Comparison of ENCODE assay signal across 8 cellular contexts in the genomic region with DNA sequence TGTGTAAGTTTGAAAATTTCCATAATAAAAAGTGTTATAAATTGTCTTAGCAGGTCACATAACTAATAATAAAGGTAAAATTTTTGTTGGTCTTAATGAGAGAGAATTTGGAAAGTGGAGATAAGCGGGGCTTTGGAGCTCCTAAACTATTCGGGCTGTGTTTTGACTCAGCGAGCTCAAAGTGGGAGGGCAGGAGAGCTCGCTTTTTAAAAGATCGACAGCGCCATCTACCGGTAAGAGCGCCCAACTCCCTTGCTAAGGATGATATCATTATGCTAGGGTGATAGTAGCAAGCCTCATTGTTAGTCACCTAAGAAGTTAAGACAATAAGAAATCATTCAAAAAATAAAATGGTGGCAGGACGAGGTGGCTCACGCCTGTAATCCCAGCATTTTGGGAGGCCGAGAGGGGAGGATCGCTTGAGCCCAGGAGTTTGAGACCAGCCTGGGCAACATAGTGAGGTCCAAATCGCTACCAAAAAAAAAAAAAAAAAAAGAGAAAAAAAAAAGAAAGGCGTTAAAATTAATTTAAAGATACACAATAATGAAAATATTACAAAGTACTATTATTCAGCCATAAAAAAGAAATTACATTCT. TPM values are rescaled to one million over a fixed set of nuclear protein-coding genes. Genes with fewer than 3 reads are reported as not detected.
DNase-seq lines count a peak whose midpoint lies in the region; ATAC-seq, FAIRE-seq and TF ChIP-seq lines count a peak whose summit lies in the region.

No MANE protein-coding gene starts in this region.

- peak overlapping the region; percentile 51 for H3K4me2 ChIP-seq in keratinocyte (ENCODE audit: control insufficient read depth, extremely low read depth, insufficient read depth, low read depth, low read length)

- intact Hi-C loops in CD8-positive, alpha-beta T cell (cut with DNase I, micrococcal nuclease), result loop anchor here (1.0 to 10.0 kb wide), 13 partner anchors 29 to 677 kb away; partner anchors contain the start of genes VARS2 (in 2 of the 2), FLOT1 (in 1 of the 2), HLA-E (in 1 of the 2) and IER3 (in 1 of the 2)

- peak; percentile 44 for FAIRE-seq in keratinocyte (lab: Jason Lieb, UNC)

- in situ Hi-C loops in T47D (cut with HindIII; ENCODE audit: low pct_unique_long_range_greater_than_20kb, low sequenced_read_pairs), result no loop called here

- H3K4me1 ChIP-seq in CD8-positive, alpha-beta T cell (ENCODE audit: insufficient read depth, low read length), result no peaks in the 10 kb centered on the region
- H3K4me1 ChIP-seq in keratinocyte (ENCODE audit: control insufficient read depth, extremely low read depth, insufficient read depth, low read length), result peaks cover 13% of the 10 kb centered on the region

- H3K4me3 ChIP-seq in CD8-positive, alpha-beta T cell (ENCODE audit: low read depth, low read length), result no peak overlapping the region
- H3K4me3 ChIP-seq in H7 (ENCODE audit: insufficient read depth, low read depth, low read length), result no peak overlapping the region
- H3K4me3 ChIP-seq in WI38 (ENCODE audit: low read depth, low read length), result peak overlapping the region; percentile 36; the same call in 1 of the 2 replicates
- no peak overlapping the region for H3K4me3 ChIP-seq in keratinocyte (ENCODE audit: control insufficient read depth in 2 of 3, extremely low read depth in 1 of 3, insufficient read depth in 2 of 3, low read depth in 1 of 3, low read length in 3 of 3)

- H3K27ac Mint-ChIP-seq in CD8-positive, alpha-beta T cell, result no peak overlapping the region

- no peaks in the 10 kb centered on the region for H3K9me1 ChIP-seq in keratinocyte (ENCODE audit: control insufficient read depth, extremely low read depth, insufficient read depth, low read length)

- peak; percentile 63 for TF ChIP-seq CTCF in CD8-positive, alpha-beta T cell (IDR thresholded peaks at IDR 0.05)
- TF ChIP-seq CTCF in WI38 (IDR thresholded peaks at IDR 0.05; ENCODE audit: low read depth, low read length) (peak; percentile 65), keratinocyte (optimal IDR thresholded peaks at IDR 0.05 in 1 of 3, IDR thresholded peaks at IDR 0.05 in 1 of 3, conservative IDR thresholded peaks at IDR 0.05 in 1 of 3; ENCODE audit: extremely low read depth in 1 of 3, insufficient read depth in 2 of 3, low read length in 3 of 3) (peak; percentile 62 to 87 (median 71))

- CTCF ChIA-PET in CD8-positive, alpha-beta T cell (lab: Charles Lee), result interaction anchor here (0.6 to 5.0 kb wide), 58 partner anchors 9 to 691 kb away, joined by 3 to 49 read pairs (median 4); partner anchors contain the start of genes C6orf15, DDR1, GTF2H4 and IER3

- no peaks in the 10 kb centered on the region for H3K27me3 ChIP-seq in CD8-positive, alpha-beta T cell (ENCODE audit: insufficient read depth, low read length)
- H3K27me3 ChIP-seq in H7 (ENCODE audit: control insufficient read depth, insufficient read depth, low read length) (no peaks in the 10 kb centered on the region), keratinocyte (ENCODE audit: control insufficient read depth, extremely low read depth, insufficient read depth, low read length) (no peaks in the 10 kb centered on the region)

- H3K27me3 Mint-ChIP-seq in CD8-positive, alpha-beta T cell (ENCODE audit: low read depth), result no peaks in the 10 kb centered on the region

- POLR2A ChIA-PET in CD8-positive, alpha-beta T cell (lab: Charles Lee), result interaction anchor here (0.6 to 0.8 kb wide), 3 partner anchors 172 to 253 kb away, joined by 3 to 5 read pairs (median 3); partner anchors contain the start of gene VARS2

- H4K20me1 ChIP-seq in keratinocyte (ENCODE audit: control insufficient read depth, extremely low read depth, insufficient read depth, low read length), result no peaks in the 10 kb centered on the region

- no peaks in the 10 kb centered on the region for H3K79me2 ChIP-seq in keratinocyte (ENCODE audit: control insufficient read depth, insufficient read depth, low read length)

- peak; percentile 80 to 93 (median 88) for DNase-seq in CD8-positive, alpha-beta T cell
- DNase-seq in H7 (peak; percentile 73), NCI-H2196 treated with DMSO at 0.1 percent for 48 hours (lab: John Stamatoyannopoulos, UW; ENCODE audit: unreplicated experiment) (peak; percentile 33), T47D (ENCODE audit: low read depth in 1 of 2, low spot score in 1 of 2) (peak; percentile 65 to 87), keratinocyte (ENCODE audit: low read depth, low spot score) (no peak)
- peak; percentile 84 to 94 (median 90) for DNase-seq in stimulated activated CD4-positive, alpha-beta T cell treated with anti-CD3 and anti-CD28 coated beads, Interleukin-1b, Interleukin-23, amount 100 ng/mL, for 24 hours (ENCODE audit: low read depth in 4 of 4, low spot score in 1 of 4)

- no peak overlapping the region for H3K9ac ChIP-seq in keratinocyte (ENCODE audit: control insufficient read depth, extremely low read depth, insufficient read depth, low read length)

- H3K36me3 Mint-ChIP-seq in CD8-positive, alpha-beta T cell, result no peaks in the 10 kb centered on the region

- H2AFZ ChIP-seq in keratinocyte (ENCODE audit: control insufficient read depth, low read length), result no peak overlapping the region

- no peaks in the 10 kb centered on the region for H3K9me3 ChIP-seq in CD8-positive, alpha-beta T cell (ENCODE audit: low read length)
- H3K9me3 ChIP-seq in keratinocyte (ENCODE audit: control insufficient read depth, low read depth, low read length), result no peaks in the 10 kb centered on the region

- no peak overlapping the region for H3K27ac ChIP-seq in CD8-positive, alpha-beta T cell (ENCODE audit: low read depth, low read length)
- no peak overlapping the region for H3K27ac ChIP-seq in keratinocyte (ENCODE audit: control insufficient read depth, insufficient read depth, low read length)

- no peak overlapping the region for H3K4me3 Mint-ChIP-seq in CD8-positive, alpha-beta T cell

- H3K4me1 Mint-ChIP-seq in CD8-positive, alpha-beta T cell (ENCODE audit: low read depth), result peaks cover 8% of the 10 kb centered on the region

- no peaks in the 10 kb centered on the region for H3K9me3 Mint-ChIP-seq in CD8-positive, alpha-beta T cell

- H3K36me3 ChIP-seq in CD8-positive, alpha-beta T cell (ENCODE audit: insufficient read depth, low read length), result no peaks in the 10 kb centered on the region
- no peaks in the 10 kb centered on the region for H3K36me3 ChIP-seq in H7 (replicated peaks; ENCODE audit: control insufficient read depth, insufficient read depth, low read length)
- no peaks in the 10 kb centered on the region for H3K36me3 ChIP-seq in keratinocyte (ENCODE audit: control insufficient read depth in 2 of 2, extremely low read depth in 1 of 2, insufficient read depth in 2 of 2, low read length in 2 of 2)

- dilution Hi-C loops in keratinocyte (cut with MboI; ENCODE audit: extremely low pct_ligation_motif_present, low sequenced_read_pairs), result no loop called here

- ATAC-seq in CD8-positive, alpha-beta T cell, result peak; percentile 98
- ATAC-seq in HG03378 (IDR thresholded peaks at IDR 0.05; ENCODE audit: unreplicated experiment), result no peak

RNA-seq across cellular contexts. Expression of gene C6orf15, which starts 24.8 kb away (rescaled TPM):
- not detected for total RNA-seq in CD8-positive, alpha-beta T cell
- total RNA-seq in H7 (2014; rRNA removed; shearing (Covaris generic)), result not detected in 2 replicates
- polyA plus RNA-seq in keratinocyte, result 0.08 to 0.35 TPM (median 0.30 TPM) in 3 replicates
- 3.8 TPM for polyA plus RNA-seq in keratinocyte (2011; ENCODE audit: low read depth)
- polyA plus RNA-seq in keratinocyte (2011; cell fraction: cytosol; rRNA removed), result 0.36 and 0.79 TPM in 2 replicates
- 1.1 and 1.9 TPM in 2 replicates for polyA plus RNA-seq in keratinocyte (2011; cell fraction: nucleus; rRNA removed)
- 0.39 and 17.1 TPM in 2 replicates for polyA plus RNA-seq in keratinocyte (2012; ENCODE audit: low replicate concordance)
- not detected in 3 replicates for polyA minus RNA-seq in keratinocyte
- not detected for polyA minus RNA-seq in keratinocyte (2011; cell fraction: cytosol; rRNA and poly(A)+ RNA removed)
- polyA minus RNA-seq in keratinocyte (2011; cell fraction: nucleus; rRNA and poly(A)+ RNA removed), result 1.2 TPM in 1 of 2 replicates, not detected in the other

RNA-seq across cellular contexts. Expression of gene PSORS1C1, which starts 27.0 kb away (rescaled TPM):
- not detected for total RNA-seq in CD8-positive, alpha-beta T cell
- total RNA-seq in H7 (2014; rRNA removed; shearing (Covaris generic)), result 0.10 TPM in 1 of 2 replicates, not detected in the other
- 3.6 to 9.4 TPM (median 5.7 TPM) in 3 replicates for polyA plus RNA-seq in keratinocyte
- polyA plus RNA-seq in keratinocyte (2011; ENCODE audit: low read depth), result 14.3 TPM
- polyA plus RNA-seq in keratinocyte (2011; cell fraction: cytosol; rRNA removed), result 6.9 and 9.2 TPM in 2 replicates
- polyA plus RNA-seq in keratinocyte (2011; cell fraction: nucleus; rRNA removed), result 15.8 and 28.1 TPM in 2 replicates
- 6.0 and 34.2 TPM in 2 replicates for polyA plus RNA-seq in keratinocyte (2012; ENCODE audit: low replicate concordance)
- polyA minus RNA-seq in keratinocyte, result 7.4 to 41.0 TPM (median 10.7 TPM) in 3 replicates
- polyA minus RNA-seq in keratinocyte (2011; cell fraction: cytosol; rRNA and poly(A)+ RNA removed), result not detected
- 6.0 and 6.8 TPM in 2 replicates for polyA minus RNA-seq in keratinocyte (2011; cell fraction: nucleus; rRNA and poly(A)+ RNA removed)

RNA-seq across cellular contexts. Expression of gene CDSN, which starts 32.7 kb away (rescaled TPM):
- total RNA-seq in CD8-positive, alpha-beta T cell, result not detected
- not detected in 2 replicates for total RNA-seq in H7 (2014; rRNA removed; shearing (Covaris generic))
- 4.0 to 8.3 TPM (median 5.0 TPM) in 3 replicates for polyA plus RNA-seq in keratinocyte
- 128 TPM for polyA plus RNA-seq in keratinocyte (2011; ENCODE audit: low read depth)
- polyA plus RNA-seq in keratinocyte (2011; cell fraction: cytosol; rRNA removed), result 3.6 and 7.7 TPM in 2 replicates
- polyA plus RNA-seq in keratinocyte (2011; cell fraction: nucleus; rRNA removed), result 22.1 and 37.1 TPM in 2 replicates
- polyA plus RNA-seq in keratinocyte (2012; ENCODE audit: low replicate concordance), result 10.7 and 646 TPM in 2 replicates
- polyA minus RNA-seq in keratinocyte, result 4.0 to 15.3 TPM (median 5.6 TPM) in 3 replicates
- 7.5 TPM for polyA minus RNA-seq in keratinocyte (2011; cell fraction: cytosol; rRNA and poly(A)+ RNA removed)
- polyA minus RNA-seq in keratinocyte (2011; cell fraction: nucleus; rRNA and poly(A)+ RNA removed), result 21.0 and 31.2 TPM in 2 replicates

RNA-seq across cellular contexts. Expression of gene PSORS1C2, which starts 51.3 kb away (rescaled TPM):
- not detected for total RNA-seq in CD8-positive, alpha-beta T cell
- total RNA-seq in H7 (2014; rRNA removed; shearing (Covaris generic)), result 0.07 TPM in 1 of 2 replicates, not detected in the other
- polyA plus RNA-seq in keratinocyte, result not detected in 3 replicates
- 1.9 TPM for polyA plus RNA-seq in keratinocyte (2011; ENCODE audit: low read depth)
- polyA plus RNA-seq in keratinocyte (2011; cell fraction: cytosol; rRNA removed), result not detected in 2 replicates
- polyA plus RNA-seq in keratinocyte (2011; cell fraction: nucleus; rRNA removed), result 0.12 TPM in 1 of 2 replicates, not detected in the other
- 0.31 and 15.8 TPM in 2 replicates for polyA plus RNA-seq in keratinocyte (2012; ENCODE audit: low replicate concordance)
- not detected in 3 replicates for polyA minus RNA-seq in keratinocyte
- polyA minus RNA-seq in keratinocyte (2011; cell fraction: cytosol; rRNA and poly(A)+ RNA removed), result not detected
- polyA minus RNA-seq in keratinocyte (2011; cell fraction: nucleus; rRNA and poly(A)+ RNA removed), result not detected in 2 replicates
